1 cellular context compared by ENCODE assay signal in the genomic region with DNA sequence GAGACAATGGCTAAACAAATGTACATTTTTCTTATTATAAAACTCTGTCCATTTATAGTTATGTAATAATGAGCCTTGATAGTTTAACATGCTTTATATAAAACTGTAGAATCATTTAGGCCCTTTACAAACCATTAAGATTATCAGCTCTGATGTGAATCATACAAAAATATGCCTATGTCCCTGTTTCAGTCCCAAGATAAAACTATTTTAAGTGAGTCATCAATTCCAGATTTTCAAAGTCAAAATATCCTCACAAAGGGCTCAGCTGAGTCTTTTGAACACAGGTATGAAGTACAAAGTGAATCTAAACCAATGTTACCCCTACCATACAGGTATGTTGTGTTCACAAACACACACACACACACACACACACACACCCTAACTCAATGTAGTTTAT.
TF ChIP-seq lines count a peak whose summit lies in the region.

No MANE protein-coding gene starts in this region.

TF ChIP-seq in IMR-90, 13 proteins besides CTCF, POLR2A, EP300 and RAD21 (continued from another document):
- TF ChIP-seq MAZ (IDR thresholded peaks at IDR 0.05; ENCODE audit: borderline replicate concordance, low read depth, low read length) = no peak
- no peak for TF ChIP-seq RCOR1 (IDR thresholded peaks at IDR 0.05; ENCODE audit: insufficient replicate concordance, low read length)
TF ChIP-seq in IMR-90: peak in this region for 3.
